18 cellular contexts compared by ENCODE assay signal in the genomic region with DNA sequence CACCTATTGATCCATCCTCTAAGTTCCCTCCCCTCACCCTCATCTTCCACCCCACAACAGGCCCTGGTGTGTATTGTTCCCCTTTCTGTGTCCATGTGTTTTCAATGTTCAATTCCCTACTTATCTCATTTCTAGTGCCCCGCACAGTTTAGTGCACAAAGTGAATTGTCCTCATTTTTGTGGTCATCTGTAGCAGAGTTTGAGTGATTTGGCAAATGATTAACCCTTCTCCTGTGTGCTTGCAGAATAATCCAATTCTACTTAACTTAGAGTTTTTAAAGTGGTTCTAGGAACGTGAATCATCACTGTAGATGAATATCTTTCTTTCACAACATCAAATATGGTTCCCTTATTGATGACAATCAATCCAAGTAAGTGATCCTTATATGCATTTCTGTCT. TPM values are rescaled to one million over a fixed set of nuclear protein-coding genes. Genes with fewer than 3 reads are reported as not detected.
A peak's percentile ranks its signal among the peaks of the same experiment; 100 is the strongest.
DNase-seq lines count a peak whose midpoint lies in the region; ATAC-seq and TF ChIP-seq lines count a peak whose summit lies in the region.
"Had no signal": no experiment of that assay in that cellular context is flagged by ENCODE, and none has a peak within 500 bp of the region (broad histone marks: within the 10 kb centered on the region; RNA-seq: fewer than 3 reads in every experiment).

No MANE protein-coding gene starts in this region.

- no peaks in the 10 kb centered on the region for H4K20me1 ChIP-seq in SK-N-SH (ENCODE audit: insufficient read depth)
- H4K20me1 ChIP-seq: BLaER1 treated with 17β-estradiol and CSF1 and Interleukin-3, amounts not matched to agents 10 nM and 100 nM had no signal

- H3K9me2 ChIP-seq in SK-N-SH = no peaks in the 10 kb centered on the region

- H3K36me3 ChIP-seq in SK-N-SH (replicated peaks in 1 of 2; ENCODE audit: control insufficient read depth in 1 of 2, insufficient read depth in 2 of 2, low read length in 1 of 2) = no peaks in the 10 kb centered on the region
- H3K36me3 ChIP-seq in left lung = no peaks in the 10 kb centered on the region
- H3K36me3 ChIP-seq: BLaER1 treated with 17β-estradiol and CSF1 and Interleukin-3, amounts not matched to agents 10 nM and 100 nM had no signal

- H3K9me3 ChIP-seq in SK-N-SH (no peaks in the 10 kb centered on the region), left lung (no peaks in the 10 kb centered on the region)
- H3K9me3 ChIP-seq: BLaER1 treated with 17β-estradiol and CSF1 and Interleukin-3, amounts not matched to agents 10 nM and 100 nM had no signal

- H2AFZ ChIP-seq in SK-N-SH (ENCODE audit: low read depth) = no peak overlapping the region
- H2AFZ ChIP-seq: GM23338 had no signal

- peak; percentile 42 to 82; a peak in 3 of 4 replicates for TF ChIP-seq EP300 in SK-N-SH (IDR thresholded peaks at IDR 0.05; ENCODE audit: borderline replicate concordance in 1 of 2, low read depth in 1 of 2, low read length in 1 of 2)

- H3K9ac ChIP-seq in SK-N-SH = no peak overlapping the region
- H3K9ac ChIP-seq: BLaER1 treated with 17β-estradiol and CSF1 and Interleukin-3, amounts not matched to agents 10 nM and 100 nM had no signal

- DNase-seq in GM03348 (ENCODE audit: low spot score) (peak; percentile 21), SK-N-SH (no peak), dedifferentiated amniotic fluid mesenchymal stem cell (ENCODE audit: extremely low spot score) (peak; percentile 29), left lung (no peak), NCI-H2171 treated with DMSO at 0.1 percent for 48 hours (lab: John Stamatoyannopoulos, UW) (no peak)
- DNase-seq in activated CD4-positive, CD25-positive, alpha-beta regulatory T cell (lab: John Stamatoyannopoulos, UW) = no peak
- DNase-seq in central memory CD4-positive, alpha-beta T cell = no peak
- DNase-seq: Karpas-422, NCI-H1105 treated with DMSO at 0.1 percent for 48 hours, NCI-H187, NCI-H446 treated with DMSO at 0.1 percent for 48 hours, NCI-H748 treated with DMSO at 0.1 percent for 48 hours, SHP77 treated with DMSO at 0.1 percent for 48 hours, SW 1271 had no signal

- CTCF ChIA-PET in SK-N-SH (lab: Yijun Ruan, JAX) = interaction anchor here (0.9 kb wide), 1 partner anchor 13 kb away, joined by 3 read pairs; no protein-coding TSS in a partner anchor

- intact Hi-C loops in left lung (cut with DNase I) = no loop called here

- no peaks in the 10 kb centered on the region for H3K79me2 ChIP-seq in SK-N-SH (ENCODE audit: insufficient read depth)

- TF ChIP-seq RAD21 in SK-N-SH (IDR thresholded peaks at IDR 0.05; ENCODE audit: low read length) = no peak

- H3F3A ChIP-seq in SK-N-SH (replicated peaks; ENCODE audit: insufficient read depth) = no peaks in the 10 kb centered on the region

- H3K27ac ChIP-seq in SK-N-SH (ENCODE audit: low read depth in 2 of 2, low read length in 1 of 2) = peak overlapping the region; percentile 4 to 20; a peak in 2 of 4 replicates
- H3K27ac ChIP-seq in left lung = no peak overlapping the region
- H3K27ac ChIP-seq: BLaER1 treated with 17β-estradiol and CSF1 and Interleukin-3, amounts not matched to agents 10 nM and 100 nM had no signal

- H3K4me3 ChIP-seq in SK-N-SH (ENCODE audit: low read depth in 2 of 2, low read length in 1 of 2) = no peak overlapping the region
- H3K4me3 ChIP-seq in left lung = no peak overlapping the region
- H3K4me3 ChIP-seq: BLaER1 treated with 17β-estradiol and CSF1 and Interleukin-3, amounts not matched to agents 10 nM and 100 nM; GM23338 had no signal

- 4% methylated on average over 2 of the region's 2 CpGs for WGBS in SK-N-SH (ENCODE audit: low lambda C conversion rate)

- H3K27me3 ChIP-seq in SK-N-SH (ENCODE audit: insufficient read depth) = no peaks in the 10 kb centered on the region
- peaks cover 0 to 23% of the 10 kb centered on the region in 2 donors for H3K27me3 ChIP-seq in left lung

- POLR2A ChIA-PET in SK-N-SH (lab: Yijun Ruan, JAX) = no interaction called here

- H3K4me1 ChIP-seq in SK-N-SH (ENCODE audit: control insufficient read depth in 1 of 2, insufficient read depth in 2 of 2, low read depth in 1 of 2, low read length in 1 of 2) (peaks cover 9 to 12% of the 10 kb centered on the region in 2 experiments; a peak in 3 of 4 replicates), left lung (peaks cover 0 to under 1% of the 10 kb centered on the region in 2 donors)

- no peak overlapping the region for H3K4me2 ChIP-seq in SK-N-SH
- H3K4me2 ChIP-seq: BLaER1 treated with 17β-estradiol and CSF1 and Interleukin-3, amounts not matched to agents 10 nM and 100 nM; GM23338 had no signal

- ATAC-seq in left lung = peak; percentile 8
- ATAC-seq in HG02840 (IDR thresholded peaks at IDR 0.05; ENCODE audit: low FRiP score, unreplicated experiment) = no peak
- ATAC-seq: GM23338, Panc1 had no signal

- TF ChIP-seq CTCF in SK-N-SH (IDR thresholded peaks at IDR 0.05) = no peak
- no peak for TF ChIP-seq CTCF in left lung (IDR thresholded peaks at IDR 0.05)

TF ChIP-seq in SK-N-SH, 30 proteins besides CTCF, POLR2A, EP300 and RAD21 (continues in another document):
- TF ChIP-seq RCOR1 (IDR thresholded peaks at IDR 0.05; ENCODE audit: low read length) (no peak), EZH2phosphoT487 (IDR thresholded peaks at IDR 0.05; ENCODE audit: borderline replicate concordance, low read depth) (no peak), TCF12 (IDR thresholded peaks at IDR 0.05) (peak; percentile 87), TEAD4 (IDR thresholded peaks at IDR 0.05; ENCODE audit: borderline replicate concordance, insufficient read depth) (peak; percentile 79; the same call in 1 of the 2 replicates), YY1 (IDR thresholded peaks at IDR 0.05; ENCODE audit: low read depth) (no peak), FOXM1 (IDR thresholded peaks at IDR 0.05; ENCODE audit: low read depth) (0 out of 2 replicates have a peak, but pooled peaks have one; percentile 22), GATA2 (CRISPR knock-in tag; IDR thresholded peaks at IDR 0.05) (no peak), CHD2 (IDR thresholded peaks at IDR 0.05; ENCODE audit: low read length, partially characterized antibody) (no peak), POLR2AphosphoS5 (IDR thresholded peaks at IDR 0.05; ENCODE audit: low read depth, low read length) (peak; percentile 62), RXRA (IDR thresholded peaks at IDR 0.05; ENCODE audit: borderline replicate concordance, low read depth) (peak; percentile 57; the same call in 1 of the 2 replicates), NFIC (IDR thresholded peaks at IDR 0.05; ENCODE audit: borderline replicate concordance) (peak; percentile 57; the same call in 1 of the 2 replicates), MXI1 (IDR thresholded peaks at IDR 0.05; ENCODE audit: low read depth, low read length) (no peak), ELF1 (IDR thresholded peaks at IDR 0.05) (no peak)
- TF ChIP-seq, protein P1, sequence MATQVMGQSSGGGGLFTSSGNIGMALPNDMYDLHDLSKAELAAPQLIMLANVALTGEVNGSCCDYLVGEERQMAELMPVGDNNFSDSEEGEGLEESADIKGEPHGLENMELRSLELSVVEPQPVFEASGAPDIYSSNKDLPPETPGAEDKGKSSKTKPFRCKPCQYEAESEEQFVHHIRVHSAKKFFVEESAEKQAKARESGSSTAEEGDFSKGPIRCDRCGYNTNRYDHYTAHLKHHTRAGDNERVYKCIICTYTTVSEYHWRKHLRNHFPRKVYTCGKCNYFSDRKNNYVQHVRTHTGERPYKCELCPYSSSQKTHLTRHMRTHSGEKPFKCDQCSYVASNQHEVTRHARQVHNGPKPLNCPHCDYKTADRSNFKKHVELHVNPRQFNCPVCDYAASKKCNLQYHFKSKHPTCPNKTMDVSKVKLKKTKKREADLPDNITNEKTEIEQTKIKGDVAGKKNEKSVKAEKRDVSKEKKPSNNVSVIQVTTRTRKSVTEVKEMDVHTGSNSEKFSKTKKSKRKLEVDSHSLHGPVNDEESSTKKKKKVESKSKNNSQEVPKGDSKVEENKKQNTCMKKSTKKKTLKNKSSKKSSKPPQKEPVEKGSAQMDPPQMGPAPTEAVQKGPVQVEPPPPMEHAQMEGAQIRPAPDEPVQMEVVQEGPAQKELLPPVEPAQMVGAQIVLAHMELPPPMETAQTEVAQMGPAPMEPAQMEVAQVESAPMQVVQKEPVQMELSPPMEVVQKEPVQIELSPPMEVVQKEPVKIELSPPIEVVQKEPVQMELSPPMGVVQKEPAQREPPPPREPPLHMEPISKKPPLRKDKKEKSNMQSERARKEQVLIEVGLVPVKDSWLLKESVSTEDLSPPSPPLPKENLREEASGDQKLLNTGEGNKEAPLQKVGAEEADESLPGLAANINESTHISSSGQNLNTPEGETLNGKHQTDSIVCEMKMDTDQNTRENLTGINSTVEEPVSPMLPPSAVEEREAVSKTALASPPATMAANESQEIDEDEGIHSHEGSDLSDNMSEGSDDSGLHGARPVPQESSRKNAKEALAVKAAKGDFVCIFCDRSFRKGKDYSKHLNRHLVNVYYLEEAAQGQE (IDR thresholded peaks at IDR 0.05; ENCODE audit: low read depth, low read length) = no peak
- TF ChIP-seq, protein P2, sequence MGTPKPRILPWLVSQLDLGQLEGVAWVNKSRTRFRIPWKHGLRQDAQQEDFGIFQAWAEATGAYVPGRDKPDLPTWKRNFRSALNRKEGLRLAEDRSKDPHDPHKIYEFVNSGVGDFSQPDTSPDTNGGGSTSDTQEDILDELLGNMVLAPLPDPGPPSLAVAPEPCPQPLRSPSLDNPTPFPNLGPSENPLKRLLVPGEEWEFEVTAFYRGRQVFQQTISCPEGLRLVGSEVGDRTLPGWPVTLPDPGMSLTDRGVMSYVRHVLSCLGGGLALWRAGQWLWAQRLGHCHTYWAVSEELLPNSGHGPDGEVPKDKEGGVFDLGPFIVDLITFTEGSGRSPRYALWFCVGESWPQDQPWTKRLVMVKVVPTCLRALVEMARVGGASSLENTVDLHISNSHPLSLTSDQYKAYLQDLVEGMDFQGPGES (IDR thresholded peaks at IDR 0.05; ENCODE audit: low read depth, low read length) = no peak
- TF ChIP-seq, protein P3, sequence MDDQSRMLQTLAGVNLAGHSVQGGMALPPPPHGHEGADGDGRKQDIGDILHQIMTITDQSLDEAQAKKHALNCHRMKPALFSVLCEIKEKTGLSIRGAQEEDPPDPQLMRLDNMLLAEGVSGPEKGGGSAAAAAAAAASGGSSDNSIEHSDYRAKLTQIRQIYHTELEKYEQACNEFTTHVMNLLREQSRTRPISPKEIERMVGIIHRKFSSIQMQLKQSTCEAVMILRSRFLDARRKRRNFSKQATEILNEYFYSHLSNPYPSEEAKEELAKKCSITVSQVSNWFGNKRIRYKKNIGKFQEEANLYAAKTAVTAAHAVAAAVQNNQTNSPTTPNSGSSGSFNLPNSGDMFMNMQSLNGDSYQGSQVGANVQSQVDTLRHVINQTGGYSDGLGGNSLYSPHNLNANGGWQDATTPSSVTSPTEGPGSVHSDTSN (IDR thresholded peaks at IDR 0.05) = peak; percentile 76
- TF ChIP-seq, protein P4, sequence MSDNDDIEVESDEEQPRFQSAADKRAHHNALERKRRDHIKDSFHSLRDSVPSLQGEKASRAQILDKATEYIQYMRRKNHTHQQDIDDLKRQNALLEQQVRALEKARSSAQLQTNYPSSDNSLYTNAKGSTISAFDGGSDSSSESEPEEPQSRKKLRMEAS (IDR thresholded peaks at IDR 0.05; ENCODE audit: low read depth) = no peak

RNA-seq across cellular contexts. Expression of gene HAPLN1, which starts 6.3 kb away (rescaled TPM):
- polyA plus RNA-seq in SK-N-SH (2012; rRNA removed) = 0.30 and 0.39 TPM in 2 replicates
- 0.55 TPM in 2 replicates for polyA plus RNA-seq in SK-N-SH (2012; cell fraction: cytosol; rRNA removed)
- 0.18 and 0.27 TPM in 2 replicates for polyA plus RNA-seq in SK-N-SH (2012; cell fraction: nucleus; rRNA removed)
- total RNA-seq in left lung = under 1 TPM; 0.05 to 0.73 TPM

Comparison
In these comparisons a context has a peak if more than half of its experiments do, and no peak if none do; other contexts are left out.
1. DNase-seq: peak in GM03348 (single experiment) and dedifferentiated amniotic fluid mesenchymal stem cell (single experiment); none in SK-N-SH (single experiment), left lung (0 of 2), activated CD4-positive, CD25-positive, alpha-beta regulatory T cell (0 of 4), central memory CD4-positive, alpha-beta T cell (single experiment) and NCI-H2171 treated with DMSO at 0.1 percent for 48 hours (single experiment).
2. H3K27ac ChIP-seq: peak in SK-N-SH (2 of 2); none in left lung (0 of 2).